In genomic region chr1:1758059-1758621, GRCh38 we compare ENCODE assay signal across 1 cellular context.
TF ChIP-seq lines count a peak whose summit lies in the region.

No MANE protein-coding gene starts in this region.

TF ChIP-seq in HepG2, 621 proteins besides CTCF, POLR2A, EP300 and RAD21 (continued from another document):
- TF ChIP-seq PHF5A (CRISPR knock-in tag; IDR thresholded peaks at IDR 0.05; ENCODE audit: low read depth, unreplicated experiment) = no peak
- no peak for TF ChIP-seq ARID5B (CRISPR knock-in tag; IDR thresholded peaks at IDR 0.05)
- no peak for TF ChIP-seq CBX5 (CRISPR knock-in tag; IDR thresholded peaks at IDR 0.05; ENCODE audit: borderline replicate concordance)
- TF ChIP-seq ZNF143 (CRISPR knock-in tag; IDR thresholded peaks at IDR 0.05) = no peak
- TF ChIP-seq ZNF225 (CRISPR knock-in tag; IDR thresholded peaks at IDR 0.05) = no peak
- TF ChIP-seq YY1 (IDR thresholded peaks at IDR 0.05; ENCODE audit: insufficient read depth, insufficient replicate concordance, low read depth, low read length) = no peak
